8 cellular contexts compared by ENCODE assay signal in the genomic region with DNA sequence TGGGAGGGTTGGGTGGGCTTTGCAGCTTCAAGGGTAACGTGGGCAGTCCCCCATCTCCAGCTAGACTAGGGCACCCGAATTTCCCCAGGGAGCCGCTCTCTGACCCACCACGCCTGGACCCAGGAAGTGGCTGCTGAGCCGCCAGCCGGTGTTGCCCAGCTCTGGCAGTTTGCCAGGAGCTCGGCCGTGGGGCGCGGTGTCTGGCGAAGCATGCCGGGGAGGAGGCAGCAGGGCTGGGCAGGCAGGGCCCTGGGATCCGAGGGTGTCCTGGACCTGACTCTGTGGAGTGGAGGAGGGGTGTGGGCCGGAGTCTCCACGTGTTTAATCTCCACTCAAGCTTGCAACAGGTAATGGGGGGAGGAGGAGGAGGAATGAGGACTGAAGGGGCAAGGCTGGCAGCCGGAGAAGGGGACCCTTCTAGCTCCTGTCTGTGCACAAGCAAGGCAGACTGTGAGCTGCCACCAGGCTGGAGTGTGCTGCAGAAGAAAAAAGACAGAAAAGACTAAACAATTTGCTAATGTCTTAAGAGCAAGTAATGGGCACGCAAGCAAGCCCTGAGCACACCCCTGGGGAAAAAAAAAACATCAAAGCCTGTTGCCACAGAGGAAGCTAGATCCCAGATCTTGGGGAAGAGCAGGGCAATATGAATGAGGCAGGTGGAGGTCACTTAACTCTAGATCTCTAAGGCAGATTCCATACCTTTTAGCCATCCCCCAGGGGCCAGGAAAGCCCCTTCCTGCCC. TPM values are rescaled to one million over a fixed set of nuclear protein-coding genes. Genes with fewer than 3 reads are reported as not detected.
A peak's percentile ranks its signal among the peaks of the same experiment; 100 is the strongest.
DNase-seq lines count a peak whose midpoint lies in the region; ATAC-seq and TF ChIP-seq lines count a peak whose summit lies in the region.

No MANE protein-coding gene starts in this region.

- no peak overlapping the region for H2BK12ac ChIP-seq in mesenchymal stem cell (ENCODE audit: low read length in 2 of 2)

- H3K9me3 ChIP-seq in RWPE2 (ENCODE audit: severe bottlenecking) = no peaks in the 10 kb centered on the region
- no peaks in the 10 kb centered on the region for H3K9me3 ChIP-seq in breast epithelium
- H3K9me3 ChIP-seq in mesenchymal stem cell (ENCODE audit: control insufficient read depth, low read length) = no peaks in the 10 kb centered on the region
- H3K9me3 ChIP-seq in stomach smooth muscle (ENCODE audit: control insufficient read depth in 2 of 2, low read length in 2 of 2) = no peaks in the 10 kb centered on the region

- H4K91ac ChIP-seq in mesenchymal stem cell (ENCODE audit: low read length) = no peak overlapping the region

- no peak overlapping the region for H2BK120ac ChIP-seq in mesenchymal stem cell (ENCODE audit: low read depth, low read length)

- H2BK5ac ChIP-seq in mesenchymal stem cell (ENCODE audit: low read depth, low read length, poor library complexity, severe bottlenecking) = no peak overlapping the region

- no peaks in the 10 kb centered on the region for H3K79me1 ChIP-seq in mesenchymal stem cell (replicated peaks; ENCODE audit: low read length, poor library complexity, severe bottlenecking)

- no peak overlapping the region for H3K23ac ChIP-seq in mesenchymal stem cell (ENCODE audit: low read length in 2 of 2)

- 20% methylated on average over 17 of the region's 17 CpGs for WGBS in mesenchymal stem cell

- H3K4me2 ChIP-seq in mesenchymal stem cell (ENCODE audit: low read length, poor library complexity, severe bottlenecking) = peak overlapping the region; percentile 91

- H3K4me3 ChIP-seq in RWPE2 (ENCODE audit: severe bottlenecking) = peak overlapping the region; percentile 22
- H3K4me3 ChIP-seq in breast epithelium = peak overlapping the region; percentile 58 to 72 (median 67)
- H3K4me3 ChIP-seq in mesenchymal stem cell (ENCODE audit: insufficient read depth in 1 of 2, low read depth in 1 of 2, low read length in 2 of 2) = no peak overlapping the region
- H3K4me3 ChIP-seq in stomach smooth muscle (ENCODE audit: low read length in 2 of 2) = peak overlapping the region; percentile 77 to 81

- H3K14ac ChIP-seq in mesenchymal stem cell (ENCODE audit: low read length in 2 of 2) = no peak overlapping the region

- H2AK5ac ChIP-seq in mesenchymal stem cell (ENCODE audit: low read length, severe bottlenecking) = no peak overlapping the region

- no peak overlapping the region for H4K8ac ChIP-seq in mesenchymal stem cell (ENCODE audit: low read length)

- H3K27me3 ChIP-seq in RWPE2 (ENCODE audit: insufficient read depth, poor library complexity, severe bottlenecking) (peaks cover 26% of the 10 kb centered on the region), breast epithelium (peaks cover 0 to 40% of the 10 kb centered on the region in 2 donors), mesenchymal stem cell (ENCODE audit: control insufficient read depth in 1 of 2, insufficient read depth in 1 of 2, low read length in 2 of 2) (peaks cover 28 to 39% of the 10 kb centered on the region in 2 experiments), stomach smooth muscle (ENCODE audit: control insufficient read depth in 1 of 2, insufficient read depth in 2 of 2, low read length in 2 of 2) (peaks cover 0 to 6% of the 10 kb centered on the region in 2 donors)

- no peak for TF ChIP-seq POLR2A in breast epithelium (IDR thresholded peaks at IDR 0.05)

- H3K4me1 ChIP-seq in RWPE2 (ENCODE audit: insufficient read depth, poor library complexity, severe bottlenecking) (no peaks in the 10 kb centered on the region), breast epithelium (no peaks in the 10 kb centered on the region), mesenchymal stem cell (ENCODE audit: control insufficient read depth, insufficient read depth, low read depth, low read length) (peaks cover 17% of the 10 kb centered on the region), stomach smooth muscle (ENCODE audit: control insufficient read depth, insufficient read depth, low read length) (peaks cover 17% of the 10 kb centered on the region)

- no peaks in the 10 kb centered on the region for H3K36me3 ChIP-seq in RWPE2 (ENCODE audit: low read depth)
- no peaks in the 10 kb centered on the region for H3K36me3 ChIP-seq in breast epithelium
- no peaks in the 10 kb centered on the region for H3K36me3 ChIP-seq in mesenchymal stem cell (ENCODE audit: control insufficient read depth in 1 of 2, insufficient read depth in 2 of 2, low read depth in 1 of 2, low read length in 2 of 2)
- peaks cover 0 to 5% of the 10 kb centered on the region in 2 donors for H3K36me3 ChIP-seq in stomach smooth muscle (ENCODE audit: control insufficient read depth in 2 of 2, insufficient read depth in 2 of 2, low read length in 2 of 2)

- H3K9ac ChIP-seq in mesenchymal stem cell (ENCODE audit: low read length) (no peak overlapping the region), stomach smooth muscle (ENCODE audit: low read length in 2 of 2) (peak overlapping the region; percentile 47 to 74)

- no peak overlapping the region for H2BK15ac ChIP-seq in mesenchymal stem cell (ENCODE audit: low read depth, poor library complexity, severe bottlenecking)

- intact Hi-C loops in breast epithelium (cut with DNase I; ENCODE audit: low total_unique reads) = no loop called here

- ATAC-seq in RWPE2 (ENCODE audit: low read depth) (peak; percentile 51), HG03139 (IDR thresholded peaks at IDR 0.05; ENCODE audit: unreplicated experiment) (no peak)

- DNase-seq in NCI-H82 (lab: John Stamatoyannopoulos, UW) (peak; percentile 36), NCI-H82 treated with DMSO at 0.1 percent for 48 hours (lab: John Stamatoyannopoulos, UW; ENCODE audit: unreplicated experiment) (no peak), RWPE2 (ENCODE audit: low spot score) (no peak), breast epithelium (ENCODE audit: low spot score in 2 of 2) (peak in 1 of 2 donors; percentile 53), mesenchymal stem cell (peak; percentile 25), middle frontal gyrus (ENCODE audit: extremely low spot score, low spot score) (no peak)

- H3K18ac ChIP-seq in mesenchymal stem cell (ENCODE audit: low read depth in 1 of 2, low read length in 2 of 2) = peak overlapping the region in 1 of 2 experiments; percentile 2

- H2AFZ ChIP-seq in mesenchymal stem cell (ENCODE audit: low read depth, low read length) = no peak overlapping the region

- TF ChIP-seq CTCF in RWPE2 (IDR thresholded peaks at IDR 0.05; ENCODE audit: poor library complexity, severe bottlenecking) = no peak
- TF ChIP-seq CTCF in breast epithelium (IDR thresholded peaks at IDR 0.05) = no peak

- no peak overlapping the region for H3K4ac ChIP-seq in mesenchymal stem cell (ENCODE audit: low read depth in 1 of 2, low read length in 2 of 2)

- H3K27ac ChIP-seq in RWPE2 (ENCODE audit: poor library complexity, severe bottlenecking) (no peak overlapping the region), breast epithelium (peak overlapping the region; percentile 60 to 87), mesenchymal stem cell (ENCODE audit: low read length, poor library complexity, severe bottlenecking) (no peak overlapping the region), stomach smooth muscle (ENCODE audit: low read length) (peak overlapping the region; percentile 49)

RNA-seq across cellular contexts. Expression of a gene that starts 2.4 kb away (rescaled TPM):
- 10 to 100 TPM; 13.6 to 16.0 (median 15.1) TPM for total RNA-seq in breast epithelium
- polyA plus RNA-seq in mesenchymal stem cell (2013, experiment 1 of 2) = 0.11 TPM
- 0.10 TPM for polyA plus RNA-seq in mesenchymal stem cell (2013, experiment 2 of 2)

Comparison
In these comparisons a context has a peak if more than half of its experiments do, and no peak if none do; other contexts are left out.
1. DNase-seq: peak in NCI-H82 (single experiment) and mesenchymal stem cell (single experiment); none in NCI-H82 treated with DMSO at 0.1 percent for 48 hours (single experiment), RWPE2 (single experiment) and middle frontal gyrus (single experiment).
2. H3K27ac ChIP-seq: peak in breast epithelium (2 of 2) and stomach smooth muscle (single experiment); none in RWPE2 (single experiment) and mesenchymal stem cell (single experiment).
3. H3K4me3 ChIP-seq: peak in RWPE2 (single experiment), breast epithelium (3 of 3) and stomach smooth muscle (2 of 2); none in mesenchymal stem cell (0 of 2).